In genomic region chr10:82349590-82349989, GRCh38 we compare ENCODE assay signal across 8 cellular contexts.
DNase-seq lines count a peak whose midpoint lies in the region; ATAC-seq, FAIRE-seq and TF ChIP-seq lines count a peak whose summit lies in the region.
"Not testable (repeated sequence)": the region's sequence is repeated elsewhere in the genome, so short reads cannot be mapped to it uniquely, and the experiment has no call there.

No MANE protein-coding gene starts in this region.

- not testable (repeated sequence) for FAIRE-seq in A549 (lab: Jason Lieb, UNC); H1 (lab: Jason Lieb, UNC)

- not testable (repeated sequence) for H3K27me3 ChIP-seq in PC-9 (ENCODE audit: insufficient read depth, low read depth); H1 (replicated peaks in 1 of 4; ENCODE audit: control insufficient read depth in 3 of 4, extremely low read depth in 1 of 4, insufficient read depth in 3 of 4, low read length in 3 of 4); smooth muscle cell (ENCODE audit: low read depth)

- H2BK12ac ChIP-seq in H1 (ENCODE audit: low read depth, low read length) = not testable (repeated sequence)

- H4K8ac ChIP-seq in H1 (ENCODE audit: extremely low read depth, insufficient read depth, low read length) = peak overlapping the region; percentile 51; the same call in 1 of the 2 replicates

- not testable (repeated sequence) for H2BK20ac ChIP-seq in H1 (ENCODE audit: low read length)

- not testable (repeated sequence) for H2BK15ac ChIP-seq in H1 (ENCODE audit: low read length)

- BruUV-seq in PC-9 (replicated peaks; lab: Mats Ljungman, UMichigan) = not testable (repeated sequence)

- H3K9me2 ChIP-seq in PC-9 (ENCODE audit: insufficient read depth) = not testable (repeated sequence)

- DNase-seq in A549 (ENCODE audit: low read depth in 1 of 2, low spot score in 1 of 2); PC-9; smooth muscle cell (lab: John Stamatoyannopoulos, UW; ENCODE audit: unreplicated experiment): not testable (repeated sequence)
- peak; percentile 13 for DNase-seq in NCI-H1105 treated with DMSO at 0.1 percent for 48 hours (lab: John Stamatoyannopoulos, UW)
- peak in 1 of 2 experiments; percentile 53 for DNase-seq in H1 (ENCODE audit: low read depth in 1 of 2, low spot score in 2 of 2)
- DNase-seq in mucosa of descending colon = peak in 2 of 3 donors; percentile 22 to 60

- H2BK120ac ChIP-seq in H1 (replicated peaks; ENCODE audit: low read depth, low read length) = not testable (repeated sequence)

- H3K56ac ChIP-seq in H1 (replicated peaks; ENCODE audit: insufficient read length, low read depth, low read length) = not testable (repeated sequence)

- intact Hi-C loops in PC-9 (cut with micrococcal nuclease; ENCODE audit: unreplicated experiment); mucosa of descending colon (cut with DNase I, micrococcal nuclease): not testable (repeated sequence)

- H3K9me3 ChIP-seq in A549; ES-I3 (ENCODE audit: control insufficient read depth, insufficient read depth, low read length); HEK293 (ENCODE audit: control insufficient read depth, insufficient read depth, low read depth, low read length); PC-9 (ENCODE audit: insufficient read depth, low read depth); H1 (ENCODE audit: insufficient read depth in 2 of 2, low read depth in 1 of 2, low read length in 1 of 2); mucosa of descending colon; smooth muscle cell (replicated peaks; ENCODE audit: low read depth): not testable (repeated sequence)

- H3K79me1 ChIP-seq in H1 (ENCODE audit: low read depth, low read length) = not testable (repeated sequence)

- POLR2A ChIA-PET in A549 (lab: Yijun Ruan, JAX); HEK293 (lab: Yijun Ruan, JAX); PC-9 (lab: Charles Lee; ENCODE audit: unreplicated experiment): not testable (repeated sequence)
- POLR2A ChIA-PET in H1 (lab: Charles Lee; ENCODE audit: partially characterized antibody) = interaction anchor here (1.0 kb wide), 1 partner anchor 10 kb away, joined by 3 read pairs; no protein-coding TSS in a partner anchor

- H4K20me1 ChIP-seq in PC-9 (ENCODE audit: insufficient read depth); H1 (replicated peaks in 1 of 2; ENCODE audit: control insufficient read depth in 1 of 2, insufficient read depth in 2 of 2, low read length in 2 of 2); smooth muscle cell (ENCODE audit: low read depth): not testable (repeated sequence)

- H3F3A ChIP-seq in PC-9 (ENCODE audit: insufficient read depth, low read depth); smooth muscle cell (ENCODE audit: low read depth): not testable (repeated sequence)

- not testable (repeated sequence) for ATAC-seq in A549, mucosa of descending colon

- not testable (repeated sequence) for H3K23ac ChIP-seq in H1 (ENCODE audit: insufficient read length)

- WGBS in A549 (ENCODE audit: missing lambda C conversion rate) = 12% methylated on average over 8 of the region's 26 CpGs
- 76% methylated on average over 10 of the region's 26 CpGs; no CpG with 5 or more reads in 1 of the 2 experiments for WGBS in H1 (ENCODE audit: extremely low coverage in 1 of 2, insufficient coverage in 1 of 2, insufficient read length in 1 of 2, insufficient replicate concordance in 2 of 2, low coverage in 1 of 2, low lambda C conversion rate in 2 of 2, missing lambda C conversion rate in 1 of 2), 2 experiments
- WGBS in smooth muscle cell (ENCODE audit: low lambda C conversion rate) = 61% methylated on average over 24 of the region's 26 CpGs

- not testable (repeated sequence) for H2AK5ac ChIP-seq in H1 (ENCODE audit: low read depth, low read length)

- H3K4me3 ChIP-seq in A549 (0 out of 3 replicates have a peak overlapping the region, but pooled peaks have one; percentile 23), PC-9 (peak overlapping the region; percentile 46; the same call in 1 of the 2 replicates), H1 (ENCODE audit: extremely low read depth in 1 of 4, insufficient read depth in 2 of 4, low read depth in 3 of 4, low read length in 4 of 4) (peak overlapping the region in 1 of 4 experiments; percentile 25; a peak in 2 of 8 replicates), smooth muscle cell (peak overlapping the region; percentile 18)
- H3K4me3 ChIP-seq in HEK293 (ENCODE audit: low read depth, low read length); mucosa of descending colon: not testable (repeated sequence)

- not testable (repeated sequence) for H3K36me3 ChIP-seq in ES-I3 (ENCODE audit: insufficient read depth, low read length); HEK293 (ENCODE audit: control insufficient read depth in 2 of 2, insufficient read depth in 1 of 2, low read length in 2 of 2); PC-9 (ENCODE audit: low read depth); H1 (ENCODE audit: control insufficient read depth in 2 of 4, insufficient read depth in 4 of 4, low read length in 3 of 4); mucosa of descending colon (ENCODE audit: low read depth); smooth muscle cell (ENCODE audit: low read depth)

- H4K91ac ChIP-seq in H1 (replicated peaks; ENCODE audit: insufficient read length, low read length) = not testable (repeated sequence)

- not testable (repeated sequence) for H3K79me2 ChIP-seq in PC-9 (ENCODE audit: low read depth); H1 (ENCODE audit: control insufficient read depth in 1 of 2, insufficient read depth in 2 of 2, low read length in 2 of 2); smooth muscle cell (ENCODE audit: low read depth)

- CTCF ChIA-PET in A549 (lab: Yijun Ruan, JAX); HEK293 (lab: Yijun Ruan, JAX); PC-9 (lab: Charles Lee); H1 (lab: Charles Lee; ENCODE audit: partially characterized antibody): not testable (repeated sequence)

- not testable (repeated sequence) for H3K27ac ChIP-seq in A549; PC-9; H1 (ENCODE audit: low read depth, low read length); smooth muscle cell (ENCODE audit: low read depth)
- H3K27ac ChIP-seq in HEK293 (ENCODE audit: extremely low read depth, low read depth, low read length) = peak overlapping the region; percentile 29; the same call in 1 of the 2 replicates

- H4K5ac ChIP-seq in H1 (ENCODE audit: insufficient read length, low read depth, low read length) = not testable (repeated sequence)

- H2AFZ ChIP-seq in PC-9 (peak overlapping the region; percentile 81), smooth muscle cell (ENCODE audit: low read depth) (peak overlapping the region; percentile 45)
- H2AFZ ChIP-seq in H1 (ENCODE audit: low read length) = not testable (repeated sequence)

- H3K4ac ChIP-seq in H1 (replicated peaks; ENCODE audit: insufficient read length, low read depth, low read length) = not testable (repeated sequence)

- peak overlapping the region; percentile 61 for H3K9ac ChIP-seq in ES-I3 (ENCODE audit: low read depth, low read length)
- H3K9ac ChIP-seq in H1 (replicated peaks in 1 of 4; ENCODE audit: extremely low read depth in 1 of 4, low read depth in 3 of 4, low read length in 3 of 4); smooth muscle cell (ENCODE audit: low read depth): not testable (repeated sequence)

- not testable (repeated sequence) for TF ChIP-seq RAD21 in A549 (conservative IDR thresholded peaks at IDR 0.05 in 1 of 2, IDR thresholded peaks at IDR 0.05 in 1 of 2); H1 (IDR thresholded peaks at IDR 0.05 in 1 of 2, conservative IDR thresholded peaks at IDR 0.05 in 1 of 2; ENCODE audit: low read depth in 2 of 2, low read length in 2 of 2)

- not testable (repeated sequence) for TF ChIP-seq CTCF in A549 (IDR thresholded peaks at IDR 0.05); HEK293 (tag by site-specific recombination; IDR thresholded peaks at IDR 0.05); PC-9 (conservative IDR thresholded peaks at IDR 0.05); H1 (IDR thresholded peaks at IDR 0.05; ENCODE audit: control extremely low read depth in 1 of 3, insufficient read depth in 1 of 3, low read depth in 1 of 3, low read length in 3 of 3); mucosa of descending colon (IDR thresholded peaks at IDR 0.05); smooth muscle cell (IDR thresholded peaks at IDR 0.05; ENCODE audit: borderline replicate concordance, insufficient read depth, poor library complexity, severe bottlenecking)

- not testable (repeated sequence) for H3K14ac ChIP-seq in H1 (ENCODE audit: insufficient read length)

- H3K18ac ChIP-seq in H1 (ENCODE audit: extremely low read depth, low read length) = not testable (repeated sequence)

- TF ChIP-seq POLR2A in A549 (IDR thresholded peaks at IDR 0.05; ENCODE audit: low read length); H1 (IDR thresholded peaks at IDR 0.05; ENCODE audit: control extremely low read depth in 1 of 2, low read depth in 2 of 2, low read length in 2 of 2): not testable (repeated sequence)

- H2BK5ac ChIP-seq in H1 (ENCODE audit: low read depth, low read length) = not testable (repeated sequence)

- H3K4me2 ChIP-seq in A549 = peak overlapping the region; percentile 27; the same call in 2 of the 3 replicates
- H3K4me2 ChIP-seq in PC-9 = peak overlapping the region; percentile 39
- H3K4me2 ChIP-seq in H1 (ENCODE audit: insufficient read depth in 1 of 2, low read depth in 2 of 2, low read length in 2 of 2) = peak overlapping the region in 1 of 2 experiments; percentile 41; a peak in 2 of 4 replicates
- not testable (repeated sequence) for H3K4me2 ChIP-seq in smooth muscle cell

- H3K4me1 ChIP-seq in A549; ES-I3 (ENCODE audit: insufficient read depth, low read length); HEK293 (ENCODE audit: control insufficient read depth, insufficient read depth, low read length); PC-9 (replicated peaks; ENCODE audit: insufficient read depth); H1 (replicated peaks in 1 of 4; ENCODE audit: control insufficient read depth in 3 of 4, insufficient read depth in 4 of 4, low read length in 3 of 4); mucosa of descending colon (ENCODE audit: low read depth); smooth muscle cell (ENCODE audit: low read depth): not testable (repeated sequence)

- not testable (repeated sequence) for H3K23me2 ChIP-seq in H1 (ENCODE audit: low read depth, low read length)

- not testable (repeated sequence) for TF ChIP-seq EP300 in A549 (IDR thresholded peaks at IDR 0.05); H1 (IDR thresholded peaks at IDR 0.05; ENCODE audit: borderline replicate concordance in 1 of 2, low read depth in 2 of 2, low read length in 2 of 2)
